In the genomic region with DNA sequence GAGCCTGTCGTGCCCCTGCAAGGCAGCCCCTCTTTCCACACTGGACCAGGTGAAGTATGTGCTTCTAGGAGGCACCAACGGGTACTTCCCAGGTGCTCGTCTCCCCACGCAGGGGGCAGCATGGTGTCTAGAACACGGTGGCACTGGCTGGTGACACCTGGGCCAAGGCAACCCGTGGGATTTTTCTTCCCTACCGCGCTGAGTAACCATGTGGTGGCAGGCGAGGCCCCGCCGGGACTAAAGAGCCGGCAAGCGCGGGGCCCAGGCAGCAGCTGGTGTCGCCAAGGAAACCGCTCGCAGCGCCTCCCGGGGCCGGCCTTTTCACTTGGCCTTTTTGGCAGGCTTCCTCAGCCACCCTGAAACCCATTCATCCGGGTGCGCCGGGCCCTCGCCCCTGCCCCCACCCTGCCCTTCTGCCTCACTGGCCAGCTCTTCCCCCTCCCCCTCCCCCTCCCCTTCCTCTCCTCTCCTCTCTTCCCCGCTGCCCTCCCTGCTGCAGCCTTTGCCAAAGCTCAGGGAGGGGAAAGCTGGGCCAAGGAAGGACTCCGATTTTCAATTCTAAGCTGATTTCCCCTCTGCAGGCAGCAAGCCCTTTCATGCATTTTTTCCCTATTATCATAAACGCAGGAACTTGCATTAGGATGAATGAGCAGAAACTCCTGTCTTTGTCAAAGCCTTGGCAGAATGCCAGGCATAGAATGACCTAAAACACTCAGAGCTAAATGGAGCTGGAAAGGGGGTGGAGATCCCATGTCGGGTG, we compare ENCODE assay signal across 8 cellular contexts.
DNase-seq lines count a peak whose midpoint lies in the region; ATAC-seq and TF ChIP-seq lines count a peak whose summit lies in the region.

No MANE protein-coding gene starts in this region.

- POLR2A ChIA-PET in GM10248 (lab: Yijun Ruan, JAX) = interaction anchor here (0.7 to 1.4 kb wide), 2 partner anchors 14 to 30 kb away, joined by 3 to 5 read pairs; no protein-coding TSS in a partner anchor

- ATAC-seq in HG02610 (IDR thresholded peaks at IDR 0.05; ENCODE audit: unreplicated experiment) (peak; percentile 66), heart right ventricle (peak; percentile 89 to 94 (median 93)), psoas muscle (peak; percentile 94 to 98 (median 94))

- peak overlapping the region; percentile 69 to 91 (median 87) for H3K27ac ChIP-seq in adrenal gland
- peak overlapping the region; percentile 1 to 90 (median 83) for H3K27ac ChIP-seq in heart right ventricle
- H3K27ac ChIP-seq in psoas muscle = peak overlapping the region; percentile 84
- peak overlapping the region; percentile 69 to 79 for H3K27ac ChIP-seq in uterus

- peaks cover 35 to 38% of the 10 kb centered on the region in 2 donors for H3K4me1 ChIP-seq in adrenal gland (replicated peaks in 1 of 2)
- peaks cover 21 to 56% (median 45%) of the 10 kb centered on the region in 9 donors for H3K4me1 ChIP-seq in heart right ventricle
- peaks cover 36% of the 10 kb centered on the region for H3K4me1 ChIP-seq in psoas muscle
- peaks cover 0 to 16% of the 10 kb centered on the region in 2 donors for H3K4me1 ChIP-seq in uterus

- TF ChIP-seq CTCF in GM10248 (IDR thresholded peaks at IDR 0.05; ENCODE audit: control extremely low read depth, extremely low read depth, low read depth, missing control alignments) (peak; percentile 63), adrenal gland (IDR thresholded peaks at IDR 0.05) (peak; percentile 23 to 63 (median 54)), heart right ventricle (IDR thresholded peaks at IDR 0.05) (peak; percentile 25 to 79 (median 63)), psoas muscle (IDR thresholded peaks at IDR 0.05) (peak; percentile 63), uterus (IDR thresholded peaks at IDR 0.05) (peak; percentile 47 to 64 (median 52))

- intact Hi-C loops in adrenal gland (cut with DNase I) (no loop called here), heart right ventricle (cut with DNase I) (loop anchor here in 3 of 10 donors (5.0 to 10.0 kb wide), 3 partner anchors 75 to 108 kb away; no protein-coding TSS in a partner anchor), psoas muscle (cut with DNase I) (no loop called here), uterus (cut with DNase I; ENCODE audit: low total_unique reads) (loop anchor here (5.0 kb wide), 1 partner anchor 80 kb away; the partner anchor contains the start of gene IRF2BPL)

- whole genome bisulfite sequencing in adrenal gland, 4 donors = 1 to 4% (median 2%) methylated on average over 23 to 28 of the region's 28 CpGs
- 3% methylated on average over 27 to 28 of the region's 28 CpGs for WGBS in heart right ventricle, 2 donors
- WGBS in psoas muscle, 3 donors = 2 to 3% (median 2%) methylated on average over 23 to 27 of the region's 28 CpGs

- CTCF ChIA-PET in GM10248 (lab: Yijun Ruan, JAX) = interaction anchor here (0.6 to 3.3 kb wide), 21 partner anchors 9 to 369 kb away, joined by 3 to 13 read pairs (median 4); partner anchors contain the start of gene IRF2BPL

- H3K4me3 ChIP-seq in adrenal gland (peak overlapping the region in 1 of 4 donors; percentile 1), heart right ventricle (peak overlapping the region in 5 of 10 donors; percentile 5 to 38 (median 15)), psoas muscle (peak overlapping the region; percentile 35), uterus (no peak overlapping the region)

- no peaks in the 10 kb centered on the region for H3K9me3 ChIP-seq in adrenal gland (replicated peaks in 1 of 3)
- H3K9me3 ChIP-seq in heart right ventricle = no peaks in the 10 kb centered on the region
- no peaks in the 10 kb centered on the region for H3K9me3 ChIP-seq in psoas muscle
- no peaks in the 10 kb centered on the region for H3K9me3 ChIP-seq in uterus

- H3K27me3 ChIP-seq in adrenal gland (no peaks in the 10 kb centered on the region), heart right ventricle (no peaks in the 10 kb centered on the region), psoas muscle (ENCODE audit: insufficient read depth in 3 of 3, low read length in 2 of 3) (no peaks in the 10 kb centered on the region), uterus (no peaks in the 10 kb centered on the region)

- peak; percentile 87 for DNase-seq in GM10248 (ENCODE audit: extremely low spot score)
- DNase-seq in NCI-H1105 treated with DMSO at 0.1 percent for 48 hours (lab: John Stamatoyannopoulos, UW) = peak; percentile 98
- DNase-seq in T follicular helper cell (ENCODE audit: low read depth) = peak; percentile 65
- DNase-seq in adrenal gland = peak; percentile 92 to 97 (median 94)
- peak; percentile 90 to 93 for DNase-seq in heart right ventricle
- peak; percentile 88 to 92 for DNase-seq in psoas muscle
- peak; percentile 84 to 85 for DNase-seq in uterus

- H3K36me3 ChIP-seq in adrenal gland (replicated peaks in 1 of 2) = no peaks in the 10 kb centered on the region
- H3K36me3 ChIP-seq in heart right ventricle = no peaks in the 10 kb centered on the region
- no peaks in the 10 kb centered on the region for H3K36me3 ChIP-seq in psoas muscle (ENCODE audit: insufficient read depth in 1 of 2, low read depth in 1 of 2)
- H3K36me3 ChIP-seq in uterus = no peaks in the 10 kb centered on the region

- TF ChIP-seq POLR2A in adrenal gland (IDR thresholded peaks at IDR 0.05) = peak in 1 of 2 donors; percentile 23
- TF ChIP-seq POLR2A in uterus (IDR thresholded peaks at IDR 0.05) = peak in 1 of 2 donors; percentile 8
